ENCODE assay signal across 9 cellular contexts in genomic region chrY:13435968-13436937, GRCh38. TPM values are rescaled to one million over a fixed set of nuclear protein-coding genes. Genes with fewer than 3 reads are reported as not detected.
DNase-seq lines count a peak whose midpoint lies in the region; ATAC-seq and TF ChIP-seq lines count a peak whose summit lies in the region.
"Had no signal": no experiment of that assay in that cellular context is flagged by ENCODE, and none has a peak within 500 bp of the region (broad histone marks: within the 10 kb centered on the region; RNA-seq: fewer than 3 reads in every experiment).

No MANE protein-coding gene starts in this region.

- peak; percentile 44 for DNase-seq in effector CD8-positive, alpha-beta T cell (lab: John Stamatoyannopoulos, UW)
- DNase-seq in stimulated activated CD4-positive, alpha-beta T cell treated with anti-CD3 and anti-CD28 coated beads, Interleukin-4, amount 100 ng/mL, for 1 hour: peak; percentile 59
- DNase-seq in epidermal melanocyte (ENCODE audit: insufficient read length, low spot score) (no peak), dedifferentiated amniotic fluid mesenchymal stem cell (ENCODE audit: extremely low spot score) (no peak), NCI-H146 (lab: John Stamatoyannopoulos, UW) (no peak), spleen (no peak)

- TF ChIP-seq CTCF in OCI-LY3 (IDR thresholded peaks at IDR 0.05; ENCODE audit: low read depth, low read length) (peak; percentile 65), spleen (IDR thresholded peaks at IDR 0.05 in 8 of 11, conservative IDR thresholded peaks at IDR 0.05 in 3 of 11) (peak in 4 of 11 experiments; percentile 16 to 54 (median 46))

- H3K4me1 ChIP-seq in OCI-LY3 (ENCODE audit: low read length) (peaks cover 22% of the 10 kb centered on the region), spleen (peaks cover 0 to 31% (median 0%) of the 10 kb centered on the region in 6 donors)

- peak overlapping the region; percentile 65 for H3K27ac ChIP-seq in OCI-LY3 (ENCODE audit: low read length)
- H3K27ac ChIP-seq in spleen: peak overlapping the region in 2 of 8 donors; percentile 49 to 72
- H3K27ac ChIP-seq: KMS-11 had no signal

- no peak for TF ChIP-seq POLR2A in spleen (IDR thresholded peaks at IDR 0.05)

- peak overlapping the region; percentile 82 for H3K4me3 ChIP-seq in OCI-LY3 (ENCODE audit: low read length)
- H3K4me3 ChIP-seq in spleen: peak overlapping the region in 2 of 8 donors; percentile 24 to 28

- H3K36me3 ChIP-seq in OCI-LY3 (replicated peaks; ENCODE audit: low read depth, low read length): peaks cover 41% of the 10 kb centered on the region
- no peaks in the 10 kb centered on the region for H3K36me3 ChIP-seq in spleen

- H3K79me2 ChIP-seq in OCI-LY3 (ENCODE audit: low read length): peaks cover 88% of the 10 kb centered on the region

- WGBS in spleen, 5 donors: 54 to 66% (median 65%) methylated on average over 24 to 25 of the region's 25 CpGs; no CpG with 5 or more reads in 2 of the 5 donors

- peak overlapping the region; percentile 86 for H3K9ac ChIP-seq in OCI-LY3 (ENCODE audit: low read length)
- H3K9ac ChIP-seq: KMS-11 had no signal

- H3K4me2 ChIP-seq in OCI-LY3 (ENCODE audit: low read length): peak overlapping the region; percentile 97
- H3K4me2 ChIP-seq: KMS-11 had no signal

- no peaks in the 10 kb centered on the region for H3K27me3 ChIP-seq in OCI-LY3 (ENCODE audit: low read depth, low read length)
- H3K27me3 ChIP-seq in spleen (replicated peaks in 1 of 7): no peaks in the 10 kb centered on the region

- H2AFZ ChIP-seq in OCI-LY3 (ENCODE audit: low read depth, low read length): no peak overlapping the region

- H3K9me3 ChIP-seq in OCI-LY3 (ENCODE audit: insufficient read depth, low read length) (peaks cover 25% of the 10 kb centered on the region; the same call in 1 of the 2 replicates), spleen (peaks cover 0 to 17% (median 0%) of the 10 kb centered on the region in 8 donors)

- intact Hi-C loops in spleen (cut with DNase I; ENCODE audit: low total_unique reads): no loop called here

- ATAC-seq in GM21619 (IDR thresholded peaks at IDR 0.05; ENCODE audit: unreplicated experiment): peak; percentile 73

- H4K20me1 ChIP-seq in OCI-LY3 (ENCODE audit: insufficient read depth, low read length): peaks cover 62% of the 10 kb centered on the region

RNA-seq across cellular contexts. Expression of gene UTY, which starts 43.6 kb away (rescaled TPM):
- 10 to 100 TPM in 2 of 7 donors, under 1 TPM in 1, not detected in 4; 0.34 to 64.1 (median 63.5) TPM for total RNA-seq in spleen
- 1 to 10 TPM in 2 of 3 donors, under 1 TPM in 1; under 0.01 to 4.8 (median 4.2) TPM for polyA plus RNA-seq in spleen

Comparison
In these comparisons a context has a peak if more than half of its experiments do, and no peak if none do; other contexts are left out.
1. DNase-seq: peak in effector CD8-positive, alpha-beta T cell (single experiment) and stimulated activated CD4-positive, alpha-beta T cell treated with anti-CD3 and anti-CD28 coated beads, Interleukin-4, amount 100 ng/mL, for 1 hour (single experiment); none in epidermal melanocyte (single experiment), dedifferentiated amniotic fluid mesenchymal stem cell (single experiment), NCI-H146 (single experiment) and spleen (single experiment).